ENCODE assay signal across 8 cellular contexts in genomic region chr5:65481171-65481575, GRCh38. TPM values are rescaled to one million over a fixed set of nuclear protein-coding genes. Genes with fewer than 3 reads are reported as not detected.
A peak's percentile ranks its signal among the peaks of the same experiment; 100 is the strongest.
DNase-seq lines count a peak whose midpoint lies in the region; ATAC-seq and TF ChIP-seq lines count a peak whose summit lies in the region.

No MANE protein-coding gene starts in this region.

- no peaks in the 10 kb centered on the region for H3K36me3 Mint-ChIP-seq in Caco-2 (ENCODE audit: insufficient read depth, unreplicated experiment)

- CTCF ChIA-PET in Caco-2 (lab: Charles Lee): no interaction called here

- no peaks in the 10 kb centered on the region for H3K4me1 Mint-ChIP-seq in Caco-2 (ENCODE audit: low read depth, unreplicated experiment)

- H3K9ac ChIP-seq in smooth muscle cell (ENCODE audit: low read depth): peak overlapping the region; percentile 88

- H2AFZ ChIP-seq in smooth muscle cell (ENCODE audit: low read depth): peak overlapping the region; percentile 93

- peaks cover 9% of the 10 kb centered on the region for H3F3A ChIP-seq in smooth muscle cell (ENCODE audit: low read depth)

- intact Hi-C loops in Caco-2 (cut with micrococcal nuclease; ENCODE audit: unreplicated experiment): loop anchor here (5.0 to 10.0 kb wide), 4 partner anchors 89 to 844 kb away; no protein-coding TSS in a partner anchor
- intact Hi-C loops in left ventricle myocardium inferior (cut with micrococcal nuclease): loop anchor here (5.0 to 10.0 kb wide), 4 partner anchors 376 to 846 kb away; no protein-coding TSS in a partner anchor

- H3K4me1 ChIP-seq in Caco-2 (peaks cover 5% of the 10 kb centered on the region), left ventricle myocardium inferior (peaks cover 30% of the 10 kb centered on the region), smooth muscle cell (ENCODE audit: low read depth) (peaks cover 24% of the 10 kb centered on the region)

- H3K27ac ChIP-seq in left ventricle myocardium inferior (replicated peaks): peak overlapping the region; percentile 96
- H3K27ac ChIP-seq in smooth muscle cell (ENCODE audit: low read depth): peak overlapping the region; percentile 92

- POLR2A ChIA-PET in Caco-2 (lab: Charles Lee): interaction anchor here (0.6 kb wide), 1 partner anchor 262 kb away, joined by 4 read pairs; no protein-coding TSS in a partner anchor

- H3K79me2 ChIP-seq in smooth muscle cell (ENCODE audit: low read depth): peaks cover 39% of the 10 kb centered on the region

- H3K27ac Mint-ChIP-seq in Caco-2 (ENCODE audit: unreplicated experiment): no peak overlapping the region

- no peak for ATAC-seq in HG03139 (IDR thresholded peaks at IDR 0.05; ENCODE audit: unreplicated experiment)

- H3K27me3 ChIP-seq in Caco-2 (replicated peaks; ENCODE audit: control insufficient read depth, insufficient read depth, low read length): no peaks in the 10 kb centered on the region
- H3K27me3 ChIP-seq in H7 (ENCODE audit: control insufficient read depth, insufficient read depth, low read length): peaks cover 3% of the 10 kb centered on the region; the same call in 1 of the 2 replicates
- no peaks in the 10 kb centered on the region for H3K27me3 ChIP-seq in left ventricle myocardium inferior (ENCODE audit: low read depth)
- no peaks in the 10 kb centered on the region for H3K27me3 ChIP-seq in smooth muscle cell (ENCODE audit: low read depth)

- H3K4me2 ChIP-seq in smooth muscle cell: peak overlapping the region; percentile 93

- no peaks in the 10 kb centered on the region for H3K9me3 Mint-ChIP-seq in Caco-2 (ENCODE audit: unreplicated experiment)

- H3K27me3 Mint-ChIP-seq in Caco-2 (ENCODE audit: insufficient read depth, unreplicated experiment): no peaks in the 10 kb centered on the region

- no peaks in the 10 kb centered on the region for H4K20me1 ChIP-seq in smooth muscle cell (ENCODE audit: low read depth)

- no peak overlapping the region for H3K4me3 Mint-ChIP-seq in Caco-2 (ENCODE audit: unreplicated experiment)

- H3K9me3 ChIP-seq in Caco-2 (no peaks in the 10 kb centered on the region), left ventricle myocardium inferior (replicated peaks) (no peaks in the 10 kb centered on the region), smooth muscle cell (replicated peaks; ENCODE audit: low read depth) (no peaks in the 10 kb centered on the region)

- TF ChIP-seq CTCF in Caco-2 (IDR thresholded peaks at IDR 0.05; ENCODE audit: insufficient read depth in 1 of 2, low read depth in 1 of 2, low read length in 1 of 2, severe bottlenecking in 1 of 2, unreplicated experiment in 1 of 2) (no peak), left ventricle myocardium inferior (IDR thresholded peaks at IDR 0.05; ENCODE audit: borderline replicate concordance) (no peak), smooth muscle cell (IDR thresholded peaks at IDR 0.05; ENCODE audit: borderline replicate concordance, insufficient read depth, poor library complexity, severe bottlenecking) (no peak)

- H3K4me3 ChIP-seq in Caco-2 (ENCODE audit: low read depth, low read length) (peak overlapping the region; percentile 35; the same call in 1 of the 2 replicates), H7 (ENCODE audit: insufficient read depth, low read depth, low read length) (peak overlapping the region; percentile 47), left ventricle myocardium inferior (peak overlapping the region; percentile 76), smooth muscle cell (peak overlapping the region; percentile 93)

- in situ Hi-C loops in SK-MEL-5 (cut with HindIII; ENCODE audit: low pct_unique_long_range_greater_than_20kb, low sequenced_read_pairs): loop anchor here (25.0 kb wide), 2 partner anchors 369 to 669 kb away; no protein-coding TSS in a partner anchor

- 2% methylated on average over 7 of the region's 7 CpGs for WGBS in smooth muscle cell (ENCODE audit: low lambda C conversion rate)

- H3K36me3 ChIP-seq in Caco-2 (ENCODE audit: control insufficient read depth, insufficient read depth, low read length): no peaks in the 10 kb centered on the region
- no peaks in the 10 kb centered on the region for H3K36me3 ChIP-seq in H7 (replicated peaks; ENCODE audit: control insufficient read depth, insufficient read depth, low read length)
- no peaks in the 10 kb centered on the region for H3K36me3 ChIP-seq in left ventricle myocardium inferior
- H3K36me3 ChIP-seq in smooth muscle cell (ENCODE audit: low read depth): no peaks in the 10 kb centered on the region

- DNase-seq in Caco-2 (no peak), H7 (no peak), SK-MEL-5 (ENCODE audit: low read depth, low spot score) (peak; percentile 1), left ventricle myocardium inferior (no peak), smooth muscle cell (lab: John Stamatoyannopoulos, UW; ENCODE audit: unreplicated experiment) (no peak), NCI-H146 (lab: John Stamatoyannopoulos, UW) (no peak), pons (ENCODE audit: low spot score) (no peak)

- no TSS peak for BruUV-seq in Caco-2 (replicated peaks; lab: Mats Ljungman, UMichigan)

RNA-seq across cellular contexts. Expression of gene ADAMTS6, which starts 0.5 kb away (rescaled TPM):
- total RNA-seq in Caco-2 (2022) (0.23 and 0.67 TPM in 2 replicates), left ventricle myocardium inferior (1.5 TPM), smooth muscle cell (111 and 118 TPM in 2 replicates)
- total RNA-seq in H7 (2014; rRNA removed; shearing (Covaris generic)): 1.3 and 1.5 TPM in 2 replicates
- total RNA-seq in SK-MEL-5 (2014; rRNA removed; shearing (Covaris generic)): 4.3 and 4.5 TPM in 2 replicates
- polyA plus RNA-seq in SK-MEL-5 (2015; cell fraction: cytosol; rRNA removed): 0.68 and 0.81 TPM in 2 replicates
- 21.2 and 27.1 TPM in 2 replicates for polyA plus RNA-seq in SK-MEL-5 (2015; cell fraction: nucleus; rRNA removed)
- polyA plus RNA-seq in smooth muscle cell: 5.9 and 10.5 TPM in 2 replicates

Comparison
In these comparisons a context has a peak if more than half of its experiments do, and no peak if none do; other contexts are left out.
1. H3K4me3 ChIP-seq: peak in every context shown above with its lines; median percentile 93 in smooth muscle cell; 76 in left ventricle myocardium inferior; 47 in H7; 35 in Caco-2.
2. RNA of gene ADAMTS6, which starts 0.5 kb away (total RNA-seq): 111 to 118 TPM in smooth muscle cell; 4.3 to 4.5 TPM in SK-MEL-5, 1.5 TPM in left ventricle myocardium inferior (single experiment), 1.3 to 1.5 TPM in H7 and 0.23 to 0.67 TPM in Caco-2; every median in the first group is over 10 times any median in the second.